Comparison of ENCODE assay signal across 1 cellular context in the genomic region with DNA sequence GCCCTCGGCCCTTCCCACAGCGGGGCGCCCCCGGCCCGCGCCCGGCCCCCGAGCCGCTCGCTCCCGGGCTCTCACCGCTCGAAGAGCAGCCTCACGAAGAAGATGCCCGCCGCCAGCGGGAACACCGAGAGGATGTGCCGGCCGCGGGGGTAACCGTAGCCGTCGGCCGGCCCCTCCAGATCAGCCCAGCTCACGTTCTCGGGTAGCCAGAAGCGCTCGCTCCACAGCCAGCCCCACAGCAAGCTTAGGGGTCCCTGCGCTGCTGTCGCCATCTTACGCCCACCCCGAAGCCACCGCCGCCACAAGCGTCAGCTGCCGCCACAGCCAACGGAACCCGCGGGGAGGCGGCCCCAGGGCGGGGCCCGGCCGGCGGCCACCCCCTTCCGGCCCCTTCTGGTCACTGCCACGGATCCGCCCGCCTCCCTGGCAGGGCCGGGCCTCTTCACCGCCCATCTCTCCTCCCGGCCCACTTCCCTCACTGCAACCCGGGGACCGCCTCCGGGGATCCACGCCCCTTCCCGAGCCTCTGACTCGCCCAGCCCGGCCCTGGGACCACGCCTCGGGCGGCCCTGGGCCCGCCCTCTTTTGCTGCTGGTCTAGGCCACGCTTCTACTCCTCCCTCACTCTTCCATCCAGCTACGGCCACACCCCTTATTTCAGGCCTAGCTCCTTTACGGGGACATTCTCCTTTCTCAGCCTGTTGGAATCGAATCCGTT.
TF ChIP-seq lines count a peak whose summit lies in the region.

A gene with protein sequence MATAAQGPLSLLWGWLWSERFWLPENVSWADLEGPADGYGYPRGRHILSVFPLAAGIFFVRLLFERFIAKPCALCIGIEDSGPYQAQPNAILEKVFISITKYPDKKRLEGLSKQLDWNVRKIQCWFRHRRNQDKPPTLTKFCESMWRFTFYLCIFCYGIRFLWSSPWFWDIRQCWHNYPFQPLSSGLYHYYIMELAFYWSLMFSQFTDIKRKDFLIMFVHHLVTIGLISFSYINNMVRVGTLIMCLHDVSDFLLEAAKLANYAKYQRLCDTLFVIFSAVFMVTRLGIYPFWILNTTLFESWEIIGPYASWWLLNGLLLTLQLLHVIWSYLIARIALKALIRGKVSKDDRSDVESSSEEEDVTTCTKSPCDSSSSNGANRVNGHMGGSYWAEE (minus strand): TSS at position 344 of the 717 bp plus-strand sequence. CDS start 72 bp downstream, at position 272.

TF ChIP-seq in HepG2, 621 proteins besides CTCF, POLR2A, EP300 and RAD21 (continued from another document and continues in another):
- TF ChIP-seq PITX1 (CRISPR knock-in tag; IDR thresholded peaks at IDR 0.05): no peak; the same call in 1 of the 2 replicates
- no peak for TF ChIP-seq NAIF1 (CRISPR knock-in tag; IDR thresholded peaks at IDR 0.05; ENCODE audit: borderline replicate concordance)
- TF ChIP-seq ZNF350 (CRISPR knock-in tag; IDR thresholded peaks at IDR 0.05; ENCODE audit: borderline replicate concordance, low read depth): peak; percentile 81
- TF ChIP-seq POLR2AphosphoS2 (IDR thresholded peaks at IDR 0.05; ENCODE audit: low read depth, low read length): no peak
- TF ChIP-seq, protein P1, sequence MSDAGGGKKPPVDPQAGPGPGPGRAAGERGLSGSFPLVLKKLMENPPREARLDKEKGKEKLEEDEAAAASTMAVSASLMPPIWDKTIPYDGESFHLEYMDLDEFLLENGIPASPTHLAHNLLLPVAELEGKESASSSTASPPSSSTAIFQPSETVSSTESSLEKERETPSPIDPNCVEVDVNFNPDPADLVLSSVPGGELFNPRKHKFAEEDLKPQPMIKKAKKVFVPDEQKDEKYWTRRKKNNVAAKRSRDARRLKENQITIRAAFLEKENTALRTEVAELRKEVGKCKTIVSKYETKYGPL (CRISPR knock-in tag; IDR thresholded peaks at IDR 0.05): no peak
- TF ChIP-seq, protein P2, sequence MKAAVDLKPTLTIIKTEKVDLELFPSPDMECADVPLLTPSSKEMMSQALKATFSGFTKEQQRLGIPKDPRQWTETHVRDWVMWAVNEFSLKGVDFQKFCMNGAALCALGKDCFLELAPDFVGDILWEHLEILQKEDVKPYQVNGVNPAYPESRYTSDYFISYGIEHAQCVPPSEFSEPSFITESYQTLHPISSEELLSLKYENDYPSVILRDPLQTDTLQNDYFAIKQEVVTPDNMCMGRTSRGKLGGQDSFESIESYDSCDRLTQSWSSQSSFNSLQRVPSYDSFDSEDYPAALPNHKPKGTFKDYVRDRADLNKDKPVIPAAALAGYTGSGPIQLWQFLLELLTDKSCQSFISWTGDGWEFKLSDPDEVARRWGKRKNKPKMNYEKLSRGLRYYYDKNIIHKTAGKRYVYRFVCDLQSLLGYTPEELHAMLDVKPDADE (CRISPR knock-in tag; IDR thresholded peaks at IDR 0.05): no peak
- TF ChIP-seq HDAC6 (IDR thresholded peaks at IDR 0.05; ENCODE audit: low read depth, low read length): no peak
- TF ChIP-seq TRIM24 (CRISPR knock-in tag; IDR thresholded peaks at IDR 0.05): no peak
- TF ChIP-seq, protein P3, sequence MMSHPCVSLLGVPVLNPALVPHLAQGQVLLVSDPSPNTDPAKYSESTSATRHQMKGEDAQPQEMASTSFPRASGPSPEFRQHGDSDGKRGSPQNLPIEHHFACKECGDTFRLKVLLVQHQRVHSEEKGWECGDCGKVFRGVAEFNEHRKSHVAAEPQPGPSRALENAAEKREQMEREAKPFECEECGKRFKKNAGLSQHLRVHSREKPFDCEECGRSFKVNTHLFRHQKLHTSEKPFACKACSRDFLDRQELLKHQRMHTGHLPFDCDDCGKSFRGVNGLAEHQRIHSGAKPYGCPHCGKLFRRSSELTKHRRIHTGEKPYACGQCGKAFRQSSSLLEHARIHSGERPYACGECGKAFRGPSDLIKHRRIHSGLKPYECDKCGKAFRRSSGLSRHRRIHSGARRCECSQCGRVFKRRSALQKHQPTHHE (CRISPR knock-in tag; IDR thresholded peaks at IDR 0.05; ENCODE audit: borderline replicate concordance): peak; percentile 3; the same call in 1 of the 2 replicates
- TF ChIP-seq, protein P4, sequence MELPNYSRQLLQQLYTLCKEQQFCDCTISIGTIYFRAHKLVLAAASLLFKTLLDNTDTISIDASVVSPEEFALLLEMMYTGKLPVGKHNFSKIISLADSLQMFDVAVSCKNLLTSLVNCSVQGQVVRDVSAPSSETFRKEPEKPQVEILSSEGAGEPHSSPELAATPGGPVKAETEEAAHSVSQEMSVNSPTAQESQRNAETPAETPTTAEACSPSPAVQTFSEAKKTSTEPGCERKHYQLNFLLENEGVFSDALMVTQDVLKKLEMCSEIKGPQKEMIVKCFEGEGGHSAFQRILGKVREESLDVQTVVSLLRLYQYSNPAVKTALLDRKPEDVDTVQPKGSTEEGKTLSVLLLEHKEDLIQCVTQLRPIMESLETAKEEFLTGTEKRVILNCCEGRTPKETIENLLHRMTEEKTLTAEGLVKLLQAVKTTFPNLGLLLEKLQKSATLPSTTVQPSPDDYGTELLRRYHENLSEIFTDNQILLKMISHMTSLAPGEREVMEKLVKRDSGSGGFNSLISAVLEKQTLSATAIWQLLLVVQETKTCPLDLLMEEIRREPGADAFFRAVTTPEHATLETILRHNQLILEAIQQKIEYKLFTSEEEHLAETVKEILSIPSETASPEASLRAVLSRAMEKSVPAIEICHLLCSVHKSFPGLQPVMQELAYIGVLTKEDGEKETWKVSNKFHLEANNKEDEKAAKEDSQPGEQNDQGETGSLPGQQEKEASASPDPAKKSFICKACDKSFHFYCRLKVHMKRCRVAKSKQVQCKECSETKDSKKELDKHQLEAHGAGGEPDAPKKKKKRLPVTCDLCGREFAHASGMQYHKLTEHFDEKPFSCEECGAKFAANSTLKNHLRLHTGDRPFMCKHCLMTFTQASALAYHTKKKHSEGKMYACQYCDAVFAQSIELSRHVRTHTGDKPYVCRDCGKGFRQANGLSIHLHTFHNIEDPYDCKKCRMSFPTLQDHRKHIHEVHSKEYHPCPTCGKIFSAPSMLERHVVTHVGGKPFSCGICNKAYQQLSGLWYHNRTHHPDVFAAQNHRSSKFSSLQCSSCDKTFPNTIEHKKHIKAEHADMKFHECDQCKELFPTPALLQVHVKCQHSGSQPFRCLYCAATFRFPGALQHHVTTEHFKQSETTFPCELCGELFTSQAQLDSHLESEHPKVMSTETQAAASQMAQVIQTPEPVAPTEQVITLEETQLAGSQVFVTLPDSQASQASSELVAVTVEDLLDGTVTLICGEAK (IDR thresholded peaks at IDR 0.05): no peak
- TF ChIP-seq, protein P4 (CRISPR knock-in tag; IDR thresholded peaks at IDR 0.05): no peak; the same call in 1 of the 2 replicates
- no peak for TF ChIP-seq ZNF12 (CRISPR knock-in tag; IDR thresholded peaks at IDR 0.05)
- TF ChIP-seq TBP (CRISPR knock-in tag; IDR thresholded peaks at IDR 0.05): no peak
- TF ChIP-seq, protein P5, sequence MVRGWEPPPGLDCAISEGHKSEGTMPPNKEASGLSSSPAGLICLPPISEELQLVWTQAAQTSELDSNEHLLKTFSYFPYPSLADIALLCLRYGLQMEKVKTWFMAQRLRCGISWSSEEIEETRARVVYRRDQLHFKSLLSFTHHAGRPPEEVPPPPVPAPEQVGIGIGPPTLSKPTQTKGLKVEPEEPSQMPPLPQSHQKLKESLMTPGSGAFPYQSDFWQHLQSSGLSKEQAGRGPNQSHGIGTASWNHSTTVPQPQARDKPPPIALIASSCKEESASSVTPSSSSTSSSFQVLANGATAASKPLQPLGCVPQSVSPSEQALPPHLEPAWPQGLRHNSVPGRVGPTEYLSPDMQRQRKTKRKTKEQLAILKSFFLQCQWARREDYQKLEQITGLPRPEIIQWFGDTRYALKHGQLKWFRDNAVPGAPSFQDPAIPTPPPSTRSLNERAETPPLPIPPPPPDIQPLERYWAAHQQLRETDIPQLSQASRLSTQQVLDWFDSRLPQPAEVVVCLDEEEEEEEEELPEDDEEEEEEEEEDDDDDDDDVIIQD (CRISPR knock-in tag; IDR thresholded peaks at IDR 0.05; ENCODE audit: low read depth): peak; percentile 82; the same call in 1 of the 2 replicates
- TF ChIP-seq JDP2 (CRISPR knock-in tag; IDR thresholded peaks at IDR 0.05; ENCODE audit: borderline replicate concordance): no peak
- TF ChIP-seq KAT2B (IDR thresholded peaks at IDR 0.05; ENCODE audit: borderline replicate concordance, low read depth, low read length): no peak
- TF ChIP-seq ADNP (CRISPR knock-in tag; IDR thresholded peaks at IDR 0.05): no peak
- 0 out of 2 replicates have a peak, but pooled peaks have one; percentile 45 for TF ChIP-seq ATF7-NPFF (CRISPR knock-in tag; IDR thresholded peaks at IDR 0.05; ENCODE audit: low read depth)
- peak; percentile 89 for TF ChIP-seq GABPB1 (CRISPR knock-in tag; IDR thresholded peaks at IDR 0.05)
- TF ChIP-seq YY1 (IDR thresholded peaks at IDR 0.05; ENCODE audit: insufficient read depth, insufficient replicate concordance, low read depth, low read length): peak; percentile 89
- TF ChIP-seq PRPF4 (IDR thresholded peaks at IDR 0.05; ENCODE audit: low read depth, low read length, poor library complexity, severe bottlenecking): no peak
- no peak for TF ChIP-seq MLLT10 (CRISPR knock-in tag; IDR thresholded peaks at IDR 0.05)
- peak; percentile 42 for TF ChIP-seq MED8 (CRISPR knock-in tag; IDR thresholded peaks at IDR 0.05; ENCODE audit: insufficient replicate concordance)
- TF ChIP-seq MIER3 (CRISPR knock-in tag; IDR thresholded peaks at IDR 0.05; ENCODE audit: borderline replicate concordance): no peak
- peak; percentile 60 for TF ChIP-seq SRSF1 (optimal IDR thresholded peaks at IDR 0.05; ENCODE audit: low read depth, low read length)
- no peak for TF ChIP-seq JARID2 (CRISPR knock-in tag; IDR thresholded peaks at IDR 0.05; ENCODE audit: insufficient replicate concordance)
- no peak for TF ChIP-seq ZFP37 (CRISPR knock-in tag; IDR thresholded peaks at IDR 0.05; ENCODE audit: borderline replicate concordance)
- TF ChIP-seq AKAP8 (CRISPR knock-in tag; IDR thresholded peaks at IDR 0.05): no peak
- TF ChIP-seq ZIK1 (CRISPR knock-in tag; IDR thresholded peaks at IDR 0.05; ENCODE audit: borderline replicate concordance, low read depth): no peak
- no peak for TF ChIP-seq ARNT (IDR thresholded peaks at IDR 0.05)
- TF ChIP-seq, protein P6, sequence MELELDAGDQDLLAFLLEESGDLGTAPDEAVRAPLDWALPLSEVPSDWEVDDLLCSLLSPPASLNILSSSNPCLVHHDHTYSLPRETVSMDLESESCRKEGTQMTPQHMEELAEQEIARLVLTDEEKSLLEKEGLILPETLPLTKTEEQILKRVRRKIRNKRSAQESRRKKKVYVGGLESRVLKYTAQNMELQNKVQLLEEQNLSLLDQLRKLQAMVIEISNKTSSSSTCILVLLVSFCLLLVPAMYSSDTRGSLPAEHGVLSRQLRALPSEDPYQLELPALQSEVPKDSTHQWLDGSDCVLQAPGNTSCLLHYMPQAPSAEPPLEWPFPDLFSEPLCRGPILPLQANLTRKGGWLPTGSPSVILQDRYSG (CRISPR knock-in tag; IDR thresholded peaks at IDR 0.05): no peak
- no peak for TF ChIP-seq ZNF282 (IDR thresholded peaks at IDR 0.05; ENCODE audit: partially characterized antibody)
- TF ChIP-seq, protein P7, sequence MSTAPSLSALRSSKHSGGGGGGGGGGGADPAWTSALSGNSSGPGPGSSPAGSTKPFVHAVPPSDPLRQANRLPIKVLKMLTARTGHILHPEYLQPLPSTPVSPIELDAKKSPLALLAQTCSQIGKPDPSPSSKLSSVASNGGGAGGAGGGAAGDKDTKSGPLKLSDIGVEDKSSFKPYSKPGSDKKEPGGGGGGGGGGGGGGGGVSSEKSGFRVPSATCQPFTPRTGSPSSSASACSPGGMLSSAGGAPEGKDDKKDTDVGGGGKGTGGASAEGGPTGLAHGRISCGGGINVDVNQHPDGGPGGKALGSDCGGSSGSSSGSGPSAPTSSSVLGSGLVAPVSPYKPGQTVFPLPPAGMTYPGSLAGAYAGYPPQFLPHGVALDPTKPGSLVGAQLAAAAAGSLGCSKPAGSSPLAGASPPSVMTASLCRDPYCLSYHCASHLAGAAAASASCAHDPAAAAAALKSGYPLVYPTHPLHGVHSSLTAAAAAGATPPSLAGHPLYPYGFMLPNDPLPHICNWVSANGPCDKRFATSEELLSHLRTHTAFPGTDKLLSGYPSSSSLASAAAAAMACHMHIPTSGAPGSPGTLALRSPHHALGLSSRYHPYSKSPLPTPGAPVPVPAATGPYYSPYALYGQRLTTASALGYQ (CRISPR knock-in tag; IDR thresholded peaks at IDR 0.05): no peak
- no peak for TF ChIP-seq ZNF33A (CRISPR knock-in tag; IDR thresholded peaks at IDR 0.05; ENCODE audit: borderline replicate concordance)
- 0 out of 2 replicates have a peak, but pooled peaks have one; percentile 50 for TF ChIP-seq HNRNPL (IDR thresholded peaks at IDR 0.05; ENCODE audit: low read depth, low read length)
- TF ChIP-seq GTF2F1 (IDR thresholded peaks at IDR 0.05; ENCODE audit: low read length): no peak
- TF ChIP-seq BHLHE40 (IDR thresholded peaks at IDR 0.05; ENCODE audit: low read length): no peak
- no peak for TF ChIP-seq ZNF263 (CRISPR knock-in tag; IDR thresholded peaks at IDR 0.05)
